Comparison of ENCODE assay signal across 12 cellular contexts in genomic region chr12:114671664-114672476, GRCh38. TPM values are rescaled to one million over a fixed set of nuclear protein-coding genes. Genes with fewer than 3 reads are reported as not detected.
DNase-seq lines count a peak whose midpoint lies in the region; ATAC-seq and TF ChIP-seq lines count a peak whose summit lies in the region.
"Had no signal": no experiment of that assay in that cellular context is flagged by ENCODE, and none has a peak within 500 bp of the region (broad histone marks: within the 10 kb centered on the region; RNA-seq: fewer than 3 reads in every experiment).

No MANE protein-coding gene starts in this region.

- H3K4me2 ChIP-seq in smooth muscle cell, result peak overlapping the region; percentile 89

- no peak for TF ChIP-seq CTCF in smooth muscle cell (IDR thresholded peaks at IDR 0.05; ENCODE audit: borderline replicate concordance, insufficient read depth, poor library complexity, severe bottlenecking)

- peaks cover 36% of the 10 kb centered on the region for H4K20me1 ChIP-seq in smooth muscle cell (ENCODE audit: low read depth)

- H3K9ac ChIP-seq in iPS-20b (ENCODE audit: low read depth, low read length) (no peak overlapping the region), smooth muscle cell (ENCODE audit: low read depth) (peak overlapping the region; percentile 94)

- H3K27ac ChIP-seq in iPS-20b (ENCODE audit: low read length) (no peak overlapping the region), smooth muscle cell (ENCODE audit: low read depth) (peak overlapping the region; percentile 99)
- H3K27ac ChIP-seq: tibial artery had no signal

- no peaks in the 10 kb centered on the region for H3K36me3 ChIP-seq in iPS-20b (ENCODE audit: insufficient read depth, low read depth, low read length)
- no peaks in the 10 kb centered on the region for H3K36me3 ChIP-seq in smooth muscle cell (ENCODE audit: low read depth)

- H3K4me3 ChIP-seq in iPS-20b (ENCODE audit: low read length) (peak overlapping the region; percentile 32; the same call in 1 of the 2 replicates), smooth muscle cell (peak overlapping the region; percentile 62)
- H3K4me3 ChIP-seq: tibial artery had no signal

- H3K27me3 ChIP-seq in iPS-20b (ENCODE audit: insufficient read depth, low read length), result peaks cover 100% of the 10 kb centered on the region
- no peaks in the 10 kb centered on the region for H3K27me3 ChIP-seq in smooth muscle cell (ENCODE audit: low read depth)

- WGBS in smooth muscle cell (ENCODE audit: low lambda C conversion rate), result 5% methylated on average over 55 of the region's 55 CpGs

- no peak overlapping the region for H2AFZ ChIP-seq in smooth muscle cell (ENCODE audit: low read depth)

- peaks cover 64% of the 10 kb centered on the region for H3F3A ChIP-seq in smooth muscle cell (ENCODE audit: low read depth)

- H3K9me3 ChIP-seq in iPS-20b (ENCODE audit: insufficient read depth, low read depth, low read length), result peaks cover 4% of the 10 kb centered on the region; the same call in 1 of the 2 replicates
- no peaks in the 10 kb centered on the region for H3K9me3 ChIP-seq in smooth muscle cell (replicated peaks; ENCODE audit: low read depth)
- H3K9me3 ChIP-seq: tibial artery had no signal

- ATAC-seq in GM21717 (IDR thresholded peaks at IDR 0.05; ENCODE audit: unreplicated experiment) (no peak), HG03135 (IDR thresholded peaks at IDR 0.05; ENCODE audit: unreplicated experiment) (no peak), GM21526 (IDR thresholded peaks at IDR 0.05; ENCODE audit: low FRiP score, unreplicated experiment) (no peak)

- H3K79me2 ChIP-seq in smooth muscle cell (ENCODE audit: low read depth), result peaks cover 76% of the 10 kb centered on the region

- H3K4me1 ChIP-seq in iPS-20b (ENCODE audit: insufficient read depth, low read length) (peaks cover 27% of the 10 kb centered on the region; the same call in 1 of the 2 replicates), smooth muscle cell (ENCODE audit: low read depth) (peaks cover 49% of the 10 kb centered on the region)

- DNase-seq in H4 (ENCODE audit: low spot score) (peak; percentile 37), amniotic epithelial cell (ENCODE audit: low read depth) (peak; percentile 63), smooth muscle cell (lab: John Stamatoyannopoulos, UW; ENCODE audit: unreplicated experiment) (no peak), NCI-H2196 treated with DMSO at 0.1 percent for 48 hours (lab: John Stamatoyannopoulos, UW; ENCODE audit: unreplicated experiment) (no peak)
- DNase-seq: DND-41, NCI-H1417, T1000, tibial artery had no signal

RNA-seq across cellular contexts. Expression of gene TBX3, which starts 12.1 kb away (rescaled TPM):
- total RNA-seq in H4 (2014; rRNA removed; shearing (Covaris generic)), result 16.1 and 17.5 TPM in 2 replicates
- 100 and 104 TPM in 2 replicates for total RNA-seq in smooth muscle cell
- 100 and 110 TPM in 2 replicates for polyA plus RNA-seq in smooth muscle cell

Comparison
In these comparisons a context has a peak if more than half of its experiments do, and no peak if none do; other contexts are left out.
1. DNase-seq: peak in H4 (single experiment) and amniotic epithelial cell (single experiment); none in smooth muscle cell (single experiment) and NCI-H2196 treated with DMSO at 0.1 percent for 48 hours (single experiment).